Comparison of ENCODE assay signal across 19 cellular contexts in genomic region chrX:79094075-79094832, GRCh38. TPM values are rescaled to one million over a fixed set of nuclear protein-coding genes. Genes with fewer than 3 reads are reported as not detected.
DNase-seq lines count a peak whose midpoint lies in the region; ATAC-seq lines count a peak whose summit lies in the region.
"Had no signal": no experiment of that assay in that cellular context is flagged by ENCODE, and none has a peak within 500 bp of the region (broad histone marks: within the 10 kb centered on the region; RNA-seq: fewer than 3 reads in every experiment).

No MANE protein-coding gene starts in this region.

- no peak overlapping the region for H3K4me3 Mint-ChIP-seq in activated CD8-positive, alpha-beta memory T cell treated with anti-CD3 and anti-CD28 coated beads, Interleukin-2, amount 10 ng/mL, durations not matched to agents 7 days and 5 days
- no peak overlapping the region for H3K4me3 Mint-ChIP-seq in CD4-positive, CD25-positive, alpha-beta regulatory T cell
- no peak overlapping the region for H3K4me3 Mint-ChIP-seq in T-cell
- no peak overlapping the region for H3K4me3 Mint-ChIP-seq in effector memory CD8-positive, alpha-beta T cell
- H3K4me3 Mint-ChIP-seq: GM23338 had no signal

- no peaks in the 10 kb centered on the region for H3K27me3 ChIP-seq in CD4-positive, CD25-positive, alpha-beta regulatory T cell (ENCODE audit: control insufficient read depth, insufficient read depth, low read length)
- H3K27me3 ChIP-seq: BE2C had no signal

- CTCF ChIA-PET in activated CD8-positive, alpha-beta memory T cell treated with anti-CD3 and anti-CD28 coated beads, Interleukin-2, amount 10 ng/mL, durations not matched to agents 7 days and 5 days (lab: Charles Lee) = interaction anchor here (1.2 kb wide), 1 partner anchor 12 kb away, joined by 4 read pairs; no protein-coding TSS in a partner anchor
- CTCF ChIA-PET in T-cell (lab: Charles Lee) = no interaction called here

- H3K9me3 Mint-ChIP-seq in activated CD8-positive, alpha-beta memory T cell treated with anti-CD3 and anti-CD28 coated beads, Interleukin-2, amount 10 ng/mL, durations not matched to agents 7 days and 5 days (ENCODE audit: low read depth) = no peaks in the 10 kb centered on the region
- peaks cover 0 to 2% (median 0%) of the 10 kb centered on the region in 7 donors for H3K9me3 Mint-ChIP-seq in CD4-positive, CD25-positive, alpha-beta regulatory T cell
- H3K9me3 Mint-ChIP-seq in T-cell = peaks cover 0 to 6% (median 0%) of the 10 kb centered on the region in 3 donors
- H3K9me3 Mint-ChIP-seq in effector memory CD8-positive, alpha-beta T cell = peaks cover 0 to 6% of the 10 kb centered on the region in 2 donors
- H3K9me3 Mint-ChIP-seq: GM23338 had no signal

- peaks cover 35% of the 10 kb centered on the region for H3K4me1 ChIP-seq in CD4-positive, CD25-positive, alpha-beta regulatory T cell (ENCODE audit: control insufficient read depth, insufficient read depth, low read length, poor library complexity, severe bottlenecking)
- H3K4me1 ChIP-seq: BE2C had no signal

- H3K4me1 Mint-ChIP-seq in activated CD8-positive, alpha-beta memory T cell treated with anti-CD3 and anti-CD28 coated beads, Interleukin-2, amount 10 ng/mL, durations not matched to agents 7 days and 5 days = peaks cover 78% of the 10 kb centered on the region
- peaks cover 16 to 77% (median 42%) of the 10 kb centered on the region in 4 donors for H3K4me1 Mint-ChIP-seq in CD4-positive, CD25-positive, alpha-beta regulatory T cell
- peaks cover 53 to 75% (median 70%) of the 10 kb centered on the region in 3 donors for H3K4me1 Mint-ChIP-seq in T-cell
- peaks cover 24 to 50% of the 10 kb centered on the region in 2 donors for H3K4me1 Mint-ChIP-seq in effector memory CD8-positive, alpha-beta T cell (ENCODE audit: low read depth in 2 of 2)
- H3K4me1 Mint-ChIP-seq: GM23338 had no signal

- no peak for ATAC-seq in activated CD8-positive, alpha-beta memory T cell treated with anti-CD3 and anti-CD28 coated beads, Interleukin-2, amount 10 ng/mL, durations not matched to agents 7 days and 5 days
- ATAC-seq in CD4-positive, CD25-positive, alpha-beta regulatory T cell (ENCODE audit: low read depth in 2 of 2) = no peak
- ATAC-seq in T-cell (replicated peaks in 1 of 4) (no peak), HG02885 (IDR thresholded peaks at IDR 0.05; ENCODE audit: poor library complexity, unreplicated experiment) (no peak)
- no peak for ATAC-seq in effector memory CD8-positive, alpha-beta T cell (replicated peaks)
- ATAC-seq: GM23338, K562, Right ventricle myocardium inferior had no signal

- peak overlapping the region; percentile 97 for H3K27ac Mint-ChIP-seq in activated CD8-positive, alpha-beta memory T cell treated with anti-CD3 and anti-CD28 coated beads, Interleukin-2, amount 10 ng/mL, durations not matched to agents 7 days and 5 days
- peak overlapping the region; percentile 51 to 99 (median 91) for H3K27ac Mint-ChIP-seq in CD4-positive, CD25-positive, alpha-beta regulatory T cell
- peak overlapping the region; percentile 91 to 100 for H3K27ac Mint-ChIP-seq in T-cell
- peak overlapping the region; percentile 78 to 96 for H3K27ac Mint-ChIP-seq in effector memory CD8-positive, alpha-beta T cell
- H3K27ac Mint-ChIP-seq: GM23338 had no signal

- no peak overlapping the region for H3K4me3 ChIP-seq in CD4-positive, CD25-positive, alpha-beta regulatory T cell (ENCODE audit: low read depth, low read length)
- H3K4me3 ChIP-seq: GM23338, K562 had no signal

- no peaks in the 10 kb centered on the region for H3K27me3 Mint-ChIP-seq in activated CD8-positive, alpha-beta memory T cell treated with anti-CD3 and anti-CD28 coated beads, Interleukin-2, amount 10 ng/mL, durations not matched to agents 7 days and 5 days
- no peaks in the 10 kb centered on the region for H3K27me3 Mint-ChIP-seq in CD4-positive, CD25-positive, alpha-beta regulatory T cell
- H3K27me3 Mint-ChIP-seq in T-cell = no peaks in the 10 kb centered on the region
- no peaks in the 10 kb centered on the region for H3K27me3 Mint-ChIP-seq in effector memory CD8-positive, alpha-beta T cell

- no peaks in the 10 kb centered on the region for H3K36me3 ChIP-seq in CD4-positive, CD25-positive, alpha-beta regulatory T cell (ENCODE audit: control insufficient read depth, insufficient read depth, low read length)
- H3K36me3 ChIP-seq: BE2C had no signal

- POLR2A ChIA-PET in T-cell (lab: Charles Lee) = interaction anchor here (0.6 kb wide), 2 partner anchors 12 to 144 kb away, joined by 3 to 6 read pairs; no protein-coding TSS in a partner anchor

- no peak overlapping the region for H3K27ac ChIP-seq in CD4-positive, CD25-positive, alpha-beta regulatory T cell (ENCODE audit: insufficient read depth, low read length, poor library complexity, severe bottlenecking)

- peaks cover 6% of the 10 kb centered on the region for H3K36me3 Mint-ChIP-seq in activated CD8-positive, alpha-beta memory T cell treated with anti-CD3 and anti-CD28 coated beads, Interleukin-2, amount 10 ng/mL, durations not matched to agents 7 days and 5 days
- H3K36me3 Mint-ChIP-seq in CD4-positive, CD25-positive, alpha-beta regulatory T cell = no peaks in the 10 kb centered on the region
- no peaks in the 10 kb centered on the region for H3K36me3 Mint-ChIP-seq in T-cell
- H3K36me3 Mint-ChIP-seq in effector memory CD8-positive, alpha-beta T cell (ENCODE audit: insufficient read depth) = no peaks in the 10 kb centered on the region

- DNase-seq in activated CD8-positive, alpha-beta memory T cell treated with anti-CD3 and anti-CD28 coated beads, Interleukin-2, amount 10 ng/mL, durations not matched to agents 7 days and 5 days = no peak
- no peak for DNase-seq in activated CD8-positive, alpha-beta memory T cell treated with anti-CD3 and anti-CD28 coated beads, Interleukin-2, amount 50 U/mL, for 48 hours
- no peak for DNase-seq in CD4-positive, CD25-positive, alpha-beta regulatory T cell
- DNase-seq in T-cell (no peak), NCI-H510A (lab: John Stamatoyannopoulos, UW) (no peak), midbrain (lab: John Stamatoyannopoulos, UW) (no peak)
- DNase-seq in effector memory CD8-positive, alpha-beta T cell = no peak
- DNase-seq: BE2C; DMS79; HCEC 1CT; NCI-H1105; NCI-H1694; NCI-H748 treated with DMSO at 0.1 percent for 48 hours; NK-92 treated with Interleukin-12 subunit alpha and Interleukin-12 subunit beta, amount 100 ng/mL, for 24 hours had no signal

- H3K9me3 ChIP-seq in CD4-positive, CD25-positive, alpha-beta regulatory T cell (ENCODE audit: control insufficient read depth in 2 of 2, low read length in 2 of 2) = no peaks in the 10 kb centered on the region
- H3K9me3 ChIP-seq: BE2C had no signal

RNA-seq across cellular contexts. Expression of gene GPR174, which starts 50.2 kb away (rescaled TPM):
- 10 to 100 TPM; 48.0 to 76.9 TPM for total RNA-seq in activated CD8-positive, alpha-beta memory T cell treated with anti-CD3 and anti-CD28 coated beads, Interleukin-2, amount 10 ng/mL, durations not matched to agents 7 days and 5 days
- total RNA-seq in CD4-positive, CD25-positive, alpha-beta regulatory T cell = 58.3 TPM
- polyA plus RNA-seq in CD4-positive, CD25-positive, alpha-beta regulatory T cell = 10 to 100 TPM in 1 of 4 donors, 1 to 10 TPM in 3; 6.3 to 14.8 (median 7.6) TPM
- total RNA-seq in T-cell = 10 to 100 TPM; 28.8 to 49.0 (median 39.5) TPM
- total RNA-seq: A172, GM23338 had no signal
- polyA plus RNA-seq: GM23338 had no signal
